ENCODE assay signal across 1 cellular context in genomic region chr6:27553123-27553904, GRCh38.
A peak's percentile ranks its signal among the peaks of the same experiment; 100 is the strongest.
TF ChIP-seq lines count a peak whose summit lies in the region.

No MANE protein-coding gene starts in this region.

TF ChIP-seq in HEK293, 187 proteins besides CTCF, POLR2A, EP300 and RAD21 (continued from another document and continues in another):
- TF ChIP-seq PBX3 (CRISPR knock-in tag; IDR thresholded peaks at IDR 0.05) = no peak
- TF ChIP-seq ZNF24 (tag by site-specific recombination; IDR thresholded peaks at IDR 0.05) = peak; percentile 87
- peak; percentile 45; the same call in 1 of the 2 replicates for TF ChIP-seq YY2 (tag by site-specific recombination; IDR thresholded peaks at IDR 0.05)
- peak; percentile 26; the same call in 1 of the 2 replicates for TF ChIP-seq KLF9 (tag by site-specific recombination; IDR thresholded peaks at IDR 0.05; ENCODE audit: low read depth)
- peak; percentile 68 for TF ChIP-seq ZNF335 (tag by site-specific recombination; conservative IDR thresholded peaks at IDR 0.05)
- TF ChIP-seq, protein P1, sequence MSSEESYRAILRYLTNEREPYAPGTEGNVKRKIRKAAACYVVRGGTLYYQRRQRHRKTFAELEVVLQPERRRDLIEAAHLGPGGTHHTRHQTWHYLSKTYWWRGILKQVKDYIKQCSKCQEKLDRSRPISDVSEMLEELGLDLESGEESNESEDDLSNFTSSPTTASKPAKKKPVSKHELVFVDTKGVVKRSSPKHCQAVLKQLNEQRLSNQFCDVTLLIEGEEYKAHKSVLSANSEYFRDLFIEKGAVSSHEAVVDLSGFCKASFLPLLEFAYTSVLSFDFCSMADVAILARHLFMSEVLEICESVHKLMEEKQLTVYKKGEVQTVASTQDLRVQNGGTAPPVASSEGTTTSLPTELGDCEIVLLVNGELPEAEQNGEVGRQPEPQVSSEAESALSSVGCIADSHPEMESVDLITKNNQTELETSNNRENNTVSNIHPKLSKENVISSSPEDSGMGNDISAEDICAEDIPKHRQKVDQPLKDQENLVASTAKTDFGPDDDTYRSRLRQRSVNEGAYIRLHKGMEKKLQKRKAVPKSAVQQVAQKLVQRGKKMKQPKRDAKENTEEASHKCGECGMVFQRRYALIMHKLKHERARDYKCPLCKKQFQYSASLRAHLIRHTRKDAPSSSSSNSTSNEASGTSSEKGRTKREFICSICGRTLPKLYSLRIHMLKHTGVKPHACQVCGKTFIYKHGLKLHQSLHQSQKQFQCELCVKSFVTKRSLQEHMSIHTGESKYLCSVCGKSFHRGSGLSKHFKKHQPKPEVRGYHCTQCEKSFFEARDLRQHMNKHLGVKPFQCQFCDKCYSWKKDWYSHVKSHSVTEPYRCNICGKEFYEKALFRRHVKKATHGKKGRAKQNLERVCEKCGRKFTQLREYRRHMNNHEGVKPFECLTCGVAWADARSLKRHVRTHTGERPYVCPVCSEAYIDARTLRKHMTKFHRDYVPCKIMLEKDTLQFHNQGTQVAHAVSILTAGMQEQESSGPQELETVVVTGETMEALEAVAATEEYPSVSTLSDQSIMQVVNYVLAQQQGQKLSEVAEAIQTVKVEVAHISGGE (tag by site-specific recombination; conservative IDR thresholded peaks at IDR 0.05; ENCODE audit: low read depth) = no peak
- no peak for TF ChIP-seq ZNF529 (tag by site-specific recombination; IDR thresholded peaks at IDR 0.05; ENCODE audit: insufficient replicate concordance)
- TF ChIP-seq, protein P2, sequence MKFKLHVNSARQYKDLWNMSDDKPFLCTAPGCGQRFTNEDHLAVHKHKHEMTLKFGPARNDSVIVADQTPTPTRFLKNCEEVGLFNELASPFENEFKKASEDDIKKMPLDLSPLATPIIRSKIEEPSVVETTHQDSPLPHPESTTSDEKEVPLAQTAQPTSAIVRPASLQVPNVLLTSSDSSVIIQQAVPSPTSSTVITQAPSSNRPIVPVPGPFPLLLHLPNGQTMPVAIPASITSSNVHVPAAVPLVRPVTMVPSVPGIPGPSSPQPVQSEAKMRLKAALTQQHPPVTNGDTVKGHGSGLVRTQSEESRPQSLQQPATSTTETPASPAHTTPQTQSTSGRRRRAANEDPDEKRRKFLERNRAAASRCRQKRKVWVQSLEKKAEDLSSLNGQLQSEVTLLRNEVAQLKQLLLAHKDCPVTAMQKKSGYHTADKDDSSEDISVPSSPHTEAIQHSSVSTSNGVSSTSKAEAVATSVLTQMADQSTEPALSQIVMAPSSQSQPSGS (tag by site-specific recombination; IDR thresholded peaks at IDR 0.05; ENCODE audit: low read depth) = 0 out of 2 replicates have a peak, but pooled peaks have one; percentile 38
- TF ChIP-seq ZSCAN4 (tag by site-specific recombination; IDR thresholded peaks at IDR 0.05) = no peak
- TF ChIP-seq MYNN (tag by site-specific recombination; IDR thresholded peaks at IDR 0.05; ENCODE audit: borderline replicate concordance) = no peak
- no peak for TF ChIP-seq EGR2 (tag by site-specific recombination; IDR thresholded peaks at IDR 0.05; ENCODE audit: low read depth)
- 0 out of 2 replicates have a peak, but pooled peaks have one; percentile 24 for TF ChIP-seq PRDM6 (tag by site-specific recombination; IDR thresholded peaks at IDR 0.05)
- TF ChIP-seq IKZF3 (tag by site-specific recombination; IDR thresholded peaks at IDR 0.05) = peak; percentile 72
- no peak for TF ChIP-seq ZNF768 (tag by site-specific recombination; IDR thresholded peaks at IDR 0.05)
- TF ChIP-seq MZF1 (tag by site-specific recombination; IDR thresholded peaks at IDR 0.05; ENCODE audit: borderline replicate concordance) = peak; percentile 70; the same call in 1 of the 2 replicates
- no peak for TF ChIP-seq ZNF488 (tag by site-specific recombination; IDR thresholded peaks at IDR 0.05)
- no peak for TF ChIP-seq ZNF274 (IDR thresholded peaks at IDR 0.05; ENCODE audit: low read length)
- TF ChIP-seq ZNF274 (tag by site-specific recombination; IDR thresholded peaks at IDR 0.05; ENCODE audit: borderline replicate concordance) = no peak
- TF ChIP-seq, protein P3, sequence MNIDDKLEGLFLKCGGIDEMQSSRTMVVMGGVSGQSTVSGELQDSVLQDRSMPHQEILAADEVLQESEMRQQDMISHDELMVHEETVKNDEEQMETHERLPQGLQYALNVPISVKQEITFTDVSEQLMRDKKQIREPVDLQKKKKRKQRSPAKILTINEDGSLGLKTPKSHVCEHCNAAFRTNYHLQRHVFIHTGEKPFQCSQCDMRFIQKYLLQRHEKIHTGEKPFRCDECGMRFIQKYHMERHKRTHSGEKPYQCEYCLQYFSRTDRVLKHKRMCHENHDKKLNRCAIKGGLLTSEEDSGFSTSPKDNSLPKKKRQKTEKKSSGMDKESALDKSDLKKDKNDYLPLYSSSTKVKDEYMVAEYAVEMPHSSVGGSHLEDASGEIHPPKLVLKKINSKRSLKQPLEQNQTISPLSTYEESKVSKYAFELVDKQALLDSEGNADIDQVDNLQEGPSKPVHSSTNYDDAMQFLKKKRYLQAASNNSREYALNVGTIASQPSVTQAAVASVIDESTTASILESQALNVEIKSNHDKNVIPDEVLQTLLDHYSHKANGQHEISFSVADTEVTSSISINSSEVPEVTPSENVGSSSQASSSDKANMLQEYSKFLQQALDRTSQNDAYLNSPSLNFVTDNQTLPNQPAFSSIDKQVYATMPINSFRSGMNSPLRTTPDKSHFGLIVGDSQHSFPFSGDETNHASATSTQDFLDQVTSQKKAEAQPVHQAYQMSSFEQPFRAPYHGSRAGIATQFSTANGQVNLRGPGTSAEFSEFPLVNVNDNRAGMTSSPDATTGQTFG (tag by site-specific recombination; IDR thresholded peaks at IDR 0.05; ENCODE audit: borderline replicate concordance) = no peak
- TF ChIP-seq ZSCAN23 (tag by site-specific recombination; IDR thresholded peaks at IDR 0.05) = peak; percentile 84; the same call in 1 of the 2 replicates
- TF ChIP-seq ZBTB44 (tag by site-specific recombination; IDR thresholded peaks at IDR 0.05) = peak; percentile 55
- peak; percentile 93 for TF ChIP-seq ZNF501 (tag by site-specific recombination; IDR thresholded peaks at IDR 0.05)
- TF ChIP-seq HOXC10 (CRISPR knock-in tag; IDR thresholded peaks at IDR 0.05) = no peak
- TF ChIP-seq ZNF670 (tag by site-specific recombination; IDR thresholded peaks at IDR 0.05; ENCODE audit: low read depth) = no peak
- peak; percentile 95 for TF ChIP-seq ZNF580 (tag by site-specific recombination; IDR thresholded peaks at IDR 0.05)
- no peak for TF ChIP-seq ZNF292 (tag by site-specific recombination; IDR thresholded peaks at IDR 0.05; ENCODE audit: borderline replicate concordance, low read depth)
- TF ChIP-seq, protein P4, sequence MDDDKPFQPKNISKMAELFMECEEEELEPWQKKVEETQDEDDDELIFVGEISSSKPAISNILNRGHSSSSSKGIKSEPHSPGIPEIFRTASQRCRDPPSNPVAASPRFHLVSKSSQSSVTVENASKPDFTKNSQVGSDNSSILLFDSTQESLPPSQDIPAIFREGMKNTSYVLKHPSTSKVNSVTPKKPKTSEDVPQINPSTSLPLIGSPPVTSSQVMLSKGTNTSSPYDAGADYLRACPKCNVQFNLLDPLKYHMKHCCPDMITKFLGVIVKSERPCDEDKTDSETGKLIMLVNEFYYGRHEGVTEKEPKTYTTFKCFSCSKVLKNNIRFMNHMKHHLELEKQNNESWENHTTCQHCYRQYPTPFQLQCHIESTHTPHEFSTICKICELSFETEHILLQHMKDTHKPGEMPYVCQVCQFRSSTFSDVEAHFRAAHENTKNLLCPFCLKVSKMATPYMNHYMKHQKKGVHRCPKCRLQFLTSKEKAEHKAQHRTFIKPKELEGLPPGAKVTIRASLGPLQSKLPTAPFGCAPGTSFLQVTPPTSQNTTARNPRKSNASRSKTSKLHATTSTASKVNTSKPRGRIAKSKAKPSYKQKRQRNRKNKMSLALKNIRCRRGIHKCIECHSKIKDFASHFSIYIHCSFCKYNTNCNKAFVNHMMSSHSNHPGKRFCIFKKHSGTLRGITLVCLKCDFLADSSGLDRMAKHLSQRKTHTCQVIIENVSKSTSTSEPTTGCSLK (tag by site-specific recombination; IDR thresholded peaks at IDR 0.05) = no peak
- TF ChIP-seq ZNF394 (tag by site-specific recombination; IDR thresholded peaks at IDR 0.05; ENCODE audit: borderline replicate concordance) = no peak; the same call in none of the 2 replicates
- no peak for TF ChIP-seq GFI1B (tag by site-specific recombination; IDR thresholded peaks at IDR 0.05)
- TF ChIP-seq ZBTB17 (tag by site-specific recombination; IDR thresholded peaks at IDR 0.05) = peak; percentile 91
- TF ChIP-seq ZNF664 (tag by site-specific recombination; IDR thresholded peaks at IDR 0.05) = no peak; the same call in 1 of the 2 replicates
- 0 out of 2 replicates have a peak, but pooled peaks have one; percentile 15 for TF ChIP-seq ZFP3 (tag by site-specific recombination; IDR thresholded peaks at IDR 0.05; ENCODE audit: low read depth)
- no peak for TF ChIP-seq ZNF792 (tag by site-specific recombination; IDR thresholded peaks at IDR 0.05)
- no peak for TF ChIP-seq REST (tag by site-specific recombination; IDR thresholded peaks at IDR 0.05)
- no peak for TF ChIP-seq ZNF175 (tag by site-specific recombination; IDR thresholded peaks at IDR 0.05)
- TF ChIP-seq ZNF677 (tag by site-specific recombination; IDR thresholded peaks at IDR 0.05) = no peak
